ENCODE assay signal across 4 cellular contexts in the genomic region with DNA sequence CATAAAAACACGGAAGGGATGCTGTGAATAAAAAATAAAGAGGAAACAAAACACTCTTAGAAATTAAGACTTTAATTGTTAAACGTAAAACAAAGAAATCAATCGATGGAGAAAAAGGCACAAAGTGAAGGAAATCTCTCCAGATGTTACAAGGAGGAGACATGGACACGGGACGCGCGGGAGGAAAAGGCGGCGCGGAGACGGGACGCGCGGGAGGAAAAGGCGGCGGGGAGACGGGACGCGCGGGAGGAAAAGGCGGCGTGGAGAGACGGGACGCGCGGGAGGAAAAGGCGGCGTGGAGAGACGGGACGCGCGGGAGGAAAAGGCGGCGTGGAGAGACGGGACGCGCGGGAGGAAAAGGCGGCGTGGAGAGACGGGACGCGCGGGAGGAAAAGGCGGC. TPM values are rescaled to one million over a fixed set of nuclear protein-coding genes. Genes with fewer than 3 reads are reported as not detected.
"Had no signal": no experiment of that assay in that cellular context is flagged by ENCODE, and none has a peak within 500 bp of the region (broad histone marks: within the 10 kb centered on the region; RNA-seq: fewer than 3 reads in every experiment).

No MANE protein-coding gene starts in this region.

RNA-seq across cellular contexts. Expression of a gene that starts 17.0 kb away (rescaled TPM):
- total RNA-seq: LHCN-M2, RPMI7951, SJSA1 had no signal

RNA-seq across cellular contexts. Expression of a gene that starts 30.8 kb away (rescaled TPM):
- total RNA-seq: OCI-LY7 had no signal

RNA-seq across cellular contexts. Expression of a gene that starts 55.5 kb away (rescaled TPM):
- total RNA-seq: OCI-LY7, RPMI7951, SJSA1 had no signal
